ENCODE assay signal across 1 cellular context in the genomic region with DNA sequence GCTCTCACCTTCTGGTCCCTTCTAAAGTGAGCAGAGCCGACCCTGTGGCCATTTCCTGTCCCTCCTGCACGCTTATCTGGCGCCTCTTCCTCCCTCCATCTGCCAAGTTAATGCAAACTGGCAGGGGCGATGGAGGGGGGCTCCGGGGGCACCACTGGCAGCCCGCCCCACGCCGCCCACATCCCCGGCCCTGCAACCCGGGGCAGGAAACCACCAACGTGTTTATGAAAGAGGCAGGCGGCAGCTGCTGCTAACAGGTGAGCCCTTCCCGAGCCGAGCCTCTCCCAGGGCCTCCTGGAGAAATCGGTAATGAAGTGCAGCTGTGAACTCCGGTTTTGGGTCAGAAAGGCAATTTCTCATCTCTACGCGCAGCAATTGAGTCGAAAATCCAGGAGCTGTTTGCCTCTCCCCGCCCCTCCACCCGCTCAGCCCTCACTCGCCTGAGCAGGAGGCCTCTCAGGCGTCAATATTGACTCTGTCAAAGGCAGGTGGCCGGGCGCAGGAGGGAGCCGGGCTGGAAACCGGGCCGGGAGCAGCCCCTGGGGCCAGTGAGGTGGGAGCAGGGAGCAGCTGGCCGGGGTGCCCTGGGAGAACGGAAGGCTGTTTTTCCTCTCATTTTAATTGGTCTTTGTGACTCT.
A peak's percentile ranks its signal among the peaks of the same experiment; 100 is the strongest.
TF ChIP-seq lines count a peak whose summit lies in the region.

No MANE protein-coding gene starts in this region.

TF ChIP-seq in HepG2, 621 proteins besides CTCF, POLR2A, EP300 and RAD21 (continued from another document and continues in another):
- TF ChIP-seq, protein P1, sequence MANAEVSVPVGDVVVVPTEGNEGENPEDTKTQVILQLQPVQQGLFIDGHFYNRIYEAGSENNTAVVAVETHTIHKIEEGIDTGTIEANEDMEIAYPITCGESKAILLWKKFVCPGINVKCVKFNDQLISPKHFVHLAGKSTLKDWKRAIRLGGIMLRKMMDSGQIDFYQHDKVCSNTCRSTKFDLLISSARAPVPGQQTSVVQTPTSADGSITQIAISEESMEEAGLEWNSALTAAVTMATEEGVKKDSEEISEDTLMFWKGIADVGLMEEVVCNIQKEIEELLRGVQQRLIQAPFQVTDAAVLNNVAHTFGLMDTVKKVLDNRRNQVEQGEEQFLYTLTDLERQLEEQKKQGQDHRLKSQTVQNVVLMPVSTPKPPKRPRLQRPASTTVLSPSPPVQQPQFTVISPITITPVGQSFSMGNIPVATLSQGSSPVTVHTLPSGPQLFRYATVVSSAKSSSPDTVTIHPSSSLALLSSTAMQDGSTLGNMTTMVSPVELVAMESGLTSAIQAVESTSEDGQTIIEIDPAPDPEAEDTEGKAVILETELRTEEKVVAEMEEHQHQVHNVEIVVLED (CRISPR knock-in tag; IDR thresholded peaks at IDR 0.05; ENCODE audit: borderline replicate concordance) = no peak
- TF ChIP-seq ZNF224 (CRISPR knock-in tag; IDR thresholded peaks at IDR 0.05) (0 out of 2 replicates have a peak, but pooled peaks have one; percentile 71), HDAC2 (CRISPR knock-in tag; IDR thresholded peaks at IDR 0.05) (peak; percentile 96), FOSL2 (CRISPR knock-in tag; IDR thresholded peaks at IDR 0.05) (peak; percentile 61), JUNB (CRISPR knock-in tag; IDR thresholded peaks at IDR 0.05; ENCODE audit: borderline replicate concordance) (0 out of 2 replicates have a peak, but pooled peaks have one; percentile 13), BRD4 (CRISPR knock-in tag; IDR thresholded peaks at IDR 0.05) (0 out of 2 replicates have a peak, but pooled peaks have one; percentile 24), ZNF558 (CRISPR knock-in tag; IDR thresholded peaks at IDR 0.05; ENCODE audit: borderline replicate concordance) (peak; percentile 93; the same call in 1 of the 2 replicates), TGIF2 (CRISPR knock-in tag; IDR thresholded peaks at IDR 0.05) (peak; percentile 98), ZBTB7A (CRISPR knock-in tag; IDR thresholded peaks at IDR 0.05) (peak; percentile 65; the same call in 1 of the 2 replicates), NR2F6 (IDR thresholded peaks at IDR 0.05) (peak; percentile 65), NR2F6 (CRISPR knock-in tag; IDR thresholded peaks at IDR 0.05) (peak; percentile 89), REPIN1 (CRISPR knock-in tag; IDR thresholded peaks at IDR 0.05; ENCODE audit: borderline replicate concordance, low read depth) (peak; percentile 93), FOSL1 (CRISPR knock-in tag; IDR thresholded peaks at IDR 0.05; ENCODE audit: borderline replicate concordance) (no peak; the same call in 1 of the 2 replicates), THAP11 (CRISPR knock-in tag; IDR thresholded peaks at IDR 0.05) (peak; percentile 54), DMAP1 (CRISPR knock-in tag; IDR thresholded peaks at IDR 0.05) (peak; percentile 46; the same call in 1 of the 2 replicates), HOXD1 (CRISPR knock-in tag; IDR thresholded peaks at IDR 0.05) (peak; percentile 72), RFX1 (IDR thresholded peaks at IDR 0.05) (no peak), NAIF1 (CRISPR knock-in tag; IDR thresholded peaks at IDR 0.05; ENCODE audit: borderline replicate concordance) (no peak), HNF4G (IDR thresholded peaks at IDR 0.05; ENCODE audit: borderline replicate concordance, low read depth, low read length) (0 out of 2 replicates have a peak, but pooled peaks have one; percentile 49), HNF4G (CRISPR knock-in tag; IDR thresholded peaks at IDR 0.05; ENCODE audit: borderline replicate concordance, low read depth) (peak; percentile 81), ELF3 (CRISPR knock-in tag; IDR thresholded peaks at IDR 0.05) (peak; percentile 79), XRCC5 (optimal IDR thresholded peaks at IDR 0.05; ENCODE audit: low read length) (peak; percentile 91), ZNF335 (CRISPR knock-in tag; IDR thresholded peaks at IDR 0.05) (peak; percentile 77; the same call in 1 of the 2 replicates), ZNF564 (CRISPR knock-in tag; IDR thresholded peaks at IDR 0.05) (peak; percentile 95)
- TF ChIP-seq, protein P2, sequence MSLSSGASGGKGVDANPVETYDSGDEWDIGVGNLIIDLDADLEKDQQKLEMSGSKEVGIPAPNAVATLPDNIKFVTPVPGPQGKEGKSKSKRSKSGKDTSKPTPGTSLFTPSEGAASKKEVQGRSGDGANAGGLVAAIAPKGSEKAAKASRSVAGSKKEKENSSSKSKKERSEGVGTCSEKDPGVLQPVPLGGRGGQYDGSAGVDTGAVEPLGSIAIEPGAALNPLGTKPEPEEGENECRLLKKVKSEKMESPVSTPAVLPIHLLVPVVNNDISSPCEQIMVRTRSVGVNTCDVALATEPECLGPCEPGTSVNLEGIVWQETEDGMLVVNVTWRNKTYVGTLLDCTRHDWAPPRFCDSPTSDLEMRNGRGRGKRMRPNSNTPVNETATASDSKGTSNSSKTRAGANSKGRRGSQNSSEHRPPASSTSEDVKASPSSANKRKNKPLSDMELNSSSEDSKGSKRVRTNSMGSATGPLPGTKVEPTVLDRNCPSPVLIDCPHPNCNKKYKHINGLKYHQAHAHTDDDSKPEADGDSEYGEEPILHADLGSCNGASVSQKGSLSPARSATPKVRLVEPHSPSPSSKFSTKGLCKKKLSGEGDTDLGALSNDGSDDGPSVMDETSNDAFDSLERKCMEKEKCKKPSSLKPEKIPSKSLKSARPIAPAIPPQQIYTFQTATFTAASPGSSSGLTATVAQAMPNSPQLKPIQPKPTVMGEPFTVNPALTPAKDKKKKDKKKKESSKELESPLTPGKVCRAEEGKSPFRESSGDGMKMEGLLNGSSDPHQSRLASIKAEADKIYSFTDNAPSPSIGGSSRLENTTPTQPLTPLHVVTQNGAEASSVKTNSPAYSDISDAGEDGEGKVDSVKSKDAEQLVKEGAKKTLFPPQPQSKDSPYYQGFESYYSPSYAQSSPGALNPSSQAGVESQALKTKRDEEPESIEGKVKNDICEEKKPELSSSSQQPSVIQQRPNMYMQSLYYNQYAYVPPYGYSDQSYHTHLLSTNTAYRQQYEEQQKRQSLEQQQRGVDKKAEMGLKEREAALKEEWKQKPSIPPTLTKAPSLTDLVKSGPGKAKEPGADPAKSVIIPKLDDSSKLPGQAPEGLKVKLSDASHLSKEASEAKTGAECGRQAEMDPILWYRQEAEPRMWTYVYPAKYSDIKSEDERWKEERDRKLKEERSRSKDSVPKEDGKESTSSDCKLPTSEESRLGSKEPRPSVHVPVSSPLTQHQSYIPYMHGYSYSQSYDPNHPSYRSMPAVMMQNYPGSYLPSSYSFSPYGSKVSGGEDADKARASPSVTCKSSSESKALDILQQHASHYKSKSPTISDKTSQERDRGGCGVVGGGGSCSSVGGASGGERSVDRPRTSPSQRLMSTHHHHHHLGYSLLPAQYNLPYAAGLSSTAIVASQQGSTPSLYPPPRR (CRISPR knock-in tag; IDR thresholded peaks at IDR 0.05; ENCODE audit: borderline replicate concordance) = peak; percentile 94; the same call in 1 of the 2 replicates
- TF ChIP-seq, protein P3, sequence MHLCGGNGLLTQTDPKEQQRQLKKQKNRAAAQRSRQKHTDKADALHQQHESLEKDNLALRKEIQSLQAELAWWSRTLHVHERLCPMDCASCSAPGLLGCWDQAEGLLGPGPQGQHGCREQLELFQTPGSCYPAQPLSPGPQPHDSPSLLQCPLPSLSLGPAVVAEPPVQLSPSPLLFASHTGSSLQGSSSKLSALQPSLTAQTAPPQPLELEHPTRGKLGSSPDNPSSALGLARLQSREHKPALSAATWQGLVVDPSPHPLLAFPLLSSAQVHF (CRISPR knock-in tag; IDR thresholded peaks at IDR 0.05) = peak; percentile 86
- TF ChIP-seq, protein P4, sequence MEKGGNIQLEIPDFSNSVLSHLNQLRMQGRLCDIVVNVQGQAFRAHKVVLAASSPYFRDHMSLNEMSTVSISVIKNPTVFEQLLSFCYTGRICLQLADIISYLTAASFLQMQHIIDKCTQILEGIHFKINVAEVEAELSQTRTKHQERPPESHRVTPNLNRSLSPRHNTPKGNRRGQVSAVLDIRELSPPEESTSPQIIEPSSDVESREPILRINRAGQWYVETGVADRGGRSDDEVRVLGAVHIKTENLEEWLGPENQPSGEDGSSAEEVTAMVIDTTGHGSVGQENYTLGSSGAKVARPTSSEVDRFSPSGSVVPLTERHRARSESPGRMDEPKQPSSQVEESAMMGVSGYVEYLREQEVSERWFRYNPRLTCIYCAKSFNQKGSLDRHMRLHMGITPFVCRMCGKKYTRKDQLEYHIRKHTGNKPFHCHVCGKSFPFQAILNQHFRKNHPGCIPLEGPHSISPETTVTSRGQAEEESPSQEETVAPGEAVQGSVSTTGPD (CRISPR knock-in tag; IDR thresholded peaks at IDR 0.05) = peak; percentile 71; the same call in 1 of the 2 replicates
- TF ChIP-seq, protein P5, sequence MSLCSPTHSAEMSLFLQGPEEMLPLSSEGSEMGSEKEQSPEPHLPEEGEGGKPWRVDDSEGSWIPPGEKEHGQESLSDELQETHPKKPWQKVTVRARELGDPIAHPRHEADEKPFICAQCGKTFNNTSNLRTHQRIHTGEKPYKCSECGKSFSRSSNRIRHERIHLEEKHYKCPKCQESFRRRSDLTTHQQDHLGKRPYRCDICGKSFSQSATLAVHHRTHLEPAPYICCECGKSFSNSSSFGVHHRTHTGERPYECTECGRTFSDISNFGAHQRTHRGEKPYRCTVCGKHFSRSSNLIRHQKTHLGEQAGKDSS (CRISPR knock-in tag; IDR thresholded peaks at IDR 0.05; ENCODE audit: borderline replicate concordance, low read depth) = peak; percentile 81; the same call in 1 of the 2 replicates
- TF ChIP-seq, protein P6, sequence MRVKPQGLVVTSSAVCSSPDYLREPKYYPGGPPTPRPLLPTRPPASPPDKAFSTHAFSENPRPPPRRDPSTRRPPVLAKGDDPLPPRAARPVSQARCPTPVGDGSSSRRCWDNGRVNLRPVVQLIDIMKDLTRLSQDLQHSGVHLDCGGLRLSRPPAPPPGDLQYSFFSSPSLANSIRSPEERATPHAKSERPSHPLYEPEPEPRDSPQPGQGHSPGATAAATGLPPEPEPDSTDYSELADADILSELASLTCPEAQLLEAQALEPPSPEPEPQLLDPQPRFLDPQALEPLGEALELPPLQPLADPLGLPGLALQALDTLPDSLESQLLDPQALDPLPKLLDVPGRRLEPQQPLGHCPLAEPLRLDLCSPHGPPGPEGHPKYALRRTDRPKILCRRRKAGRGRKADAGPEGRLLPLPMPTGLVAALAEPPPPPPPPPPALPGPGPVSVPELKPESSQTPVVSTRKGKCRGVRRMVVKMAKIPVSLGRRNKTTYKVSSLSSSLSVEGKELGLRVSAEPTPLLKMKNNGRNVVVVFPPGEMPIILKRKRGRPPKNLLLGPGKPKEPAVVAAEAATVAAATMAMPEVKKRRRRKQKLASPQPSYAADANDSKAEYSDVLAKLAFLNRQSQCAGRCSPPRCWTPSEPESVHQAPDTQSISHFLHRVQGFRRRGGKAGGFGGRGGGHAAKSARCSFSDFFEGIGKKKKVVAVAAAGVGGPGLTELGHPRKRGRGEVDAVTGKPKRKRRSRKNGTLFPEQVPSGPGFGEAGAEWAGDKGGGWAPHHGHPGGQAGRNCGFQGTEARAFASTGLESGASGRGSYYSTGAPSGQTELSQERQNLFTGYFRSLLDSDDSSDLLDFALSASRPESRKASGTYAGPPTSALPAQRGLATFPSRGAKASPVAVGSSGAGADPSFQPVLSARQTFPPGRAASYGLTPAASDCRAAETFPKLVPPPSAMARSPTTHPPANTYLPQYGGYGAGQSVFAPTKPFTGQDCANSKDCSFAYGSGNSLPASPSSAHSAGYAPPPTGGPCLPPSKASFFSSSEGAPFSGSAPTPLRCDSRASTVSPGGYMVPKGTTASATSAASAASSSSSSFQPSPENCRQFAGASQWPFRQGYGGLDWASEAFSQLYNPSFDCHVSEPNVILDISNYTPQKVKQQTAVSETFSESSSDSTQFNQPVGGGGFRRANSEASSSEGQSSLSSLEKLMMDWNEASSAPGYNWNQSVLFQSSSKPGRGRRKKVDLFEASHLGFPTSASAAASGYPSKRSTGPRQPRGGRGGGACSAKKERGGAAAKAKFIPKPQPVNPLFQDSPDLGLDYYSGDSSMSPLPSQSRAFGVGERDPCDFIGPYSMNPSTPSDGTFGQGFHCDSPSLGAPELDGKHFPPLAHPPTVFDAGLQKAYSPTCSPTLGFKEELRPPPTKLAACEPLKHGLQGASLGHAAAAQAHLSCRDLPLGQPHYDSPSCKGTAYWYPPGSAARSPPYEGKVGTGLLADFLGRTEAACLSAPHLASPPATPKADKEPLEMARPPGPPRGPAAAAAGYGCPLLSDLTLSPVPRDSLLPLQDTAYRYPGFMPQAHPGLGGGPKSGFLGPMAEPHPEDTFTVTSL (CRISPR knock-in tag; IDR thresholded peaks at IDR 0.05; ENCODE audit: borderline replicate concordance) = peak; percentile 82; the same call in 1 of the 2 replicates
- TF ChIP-seq, protein P7, sequence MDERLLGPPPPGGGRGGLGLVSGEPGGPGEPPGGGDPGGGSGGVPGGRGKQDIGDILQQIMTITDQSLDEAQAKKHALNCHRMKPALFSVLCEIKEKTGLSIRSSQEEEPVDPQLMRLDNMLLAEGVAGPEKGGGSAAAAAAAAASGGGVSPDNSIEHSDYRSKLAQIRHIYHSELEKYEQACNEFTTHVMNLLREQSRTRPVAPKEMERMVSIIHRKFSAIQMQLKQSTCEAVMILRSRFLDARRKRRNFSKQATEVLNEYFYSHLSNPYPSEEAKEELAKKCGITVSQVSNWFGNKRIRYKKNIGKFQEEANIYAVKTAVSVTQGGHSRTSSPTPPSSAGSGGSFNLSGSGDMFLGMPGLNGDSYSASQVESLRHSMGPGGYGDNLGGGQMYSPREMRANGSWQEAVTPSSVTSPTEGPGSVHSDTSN (CRISPR knock-in tag; IDR thresholded peaks at IDR 0.05) = 0 out of 2 replicates have a peak, but pooled peaks have one; percentile 13
- TF ChIP-seq, protein P8, sequence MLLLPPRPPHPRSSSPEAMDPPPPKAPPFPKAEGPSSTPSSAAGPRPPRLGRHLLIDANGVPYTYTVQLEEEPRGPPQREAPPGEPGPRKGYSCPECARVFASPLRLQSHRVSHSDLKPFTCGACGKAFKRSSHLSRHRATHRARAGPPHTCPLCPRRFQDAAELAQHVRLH (CRISPR knock-in tag; IDR thresholded peaks at IDR 0.05; ENCODE audit: borderline replicate concordance, low read depth) = peak; percentile 97; the same call in 1 of the 2 replicates
- TF ChIP-seq, protein P9, sequence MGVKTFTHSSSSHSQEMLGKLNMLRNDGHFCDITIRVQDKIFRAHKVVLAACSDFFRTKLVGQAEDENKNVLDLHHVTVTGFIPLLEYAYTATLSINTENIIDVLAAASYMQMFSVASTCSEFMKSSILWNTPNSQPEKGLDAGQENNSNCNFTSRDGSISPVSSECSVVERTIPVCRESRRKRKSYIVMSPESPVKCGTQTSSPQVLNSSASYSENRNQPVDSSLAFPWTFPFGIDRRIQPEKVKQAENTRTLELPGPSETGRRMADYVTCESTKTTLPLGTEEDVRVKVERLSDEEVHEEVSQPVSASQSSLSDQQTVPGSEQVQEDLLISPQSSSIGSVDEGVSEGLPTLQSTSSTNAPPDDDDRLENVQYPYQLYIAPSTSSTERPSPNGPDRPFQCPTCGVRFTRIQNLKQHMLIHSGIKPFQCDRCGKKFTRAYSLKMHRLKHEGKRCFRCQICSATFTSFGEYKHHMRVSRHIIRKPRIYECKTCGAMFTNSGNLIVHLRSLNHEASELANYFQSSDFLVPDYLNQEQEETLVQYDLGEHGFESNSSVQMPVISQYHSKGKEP (CRISPR knock-in tag; IDR thresholded peaks at IDR 0.05) = 0 out of 2 replicates have a peak, but pooled peaks have one; percentile 37
